In the genomic region with DNA sequence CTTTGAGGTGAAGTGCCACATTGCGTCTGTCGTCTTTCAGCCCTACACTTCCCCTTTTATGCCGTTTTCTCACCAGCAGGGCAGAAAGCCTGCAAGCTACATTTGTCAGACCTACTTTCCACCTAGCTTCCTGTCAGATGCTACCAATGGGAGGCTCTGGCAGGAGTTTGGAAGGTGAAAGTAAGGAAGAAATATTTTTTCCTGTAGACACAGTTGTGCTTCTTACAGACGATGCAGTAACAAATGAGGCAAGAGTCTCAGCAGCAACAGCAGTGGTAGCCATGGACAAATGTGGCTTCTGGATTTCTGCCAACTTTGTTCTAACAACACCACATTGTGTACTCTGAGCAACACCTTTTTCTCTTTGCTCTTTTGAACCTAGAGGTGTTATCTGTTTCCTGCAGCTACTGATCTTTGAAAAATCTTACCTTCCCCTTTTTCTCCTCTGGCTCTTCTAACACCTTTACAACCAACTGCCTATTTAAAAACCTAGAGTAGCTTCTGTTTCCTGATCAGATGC, we compare ENCODE assay signal across 8 cellular contexts.
DNase-seq lines count a peak whose midpoint lies in the region; ATAC-seq and TF ChIP-seq lines count a peak whose summit lies in the region.

No MANE protein-coding gene starts in this region.

- no peaks in the 10 kb centered on the region for H3K79me2 ChIP-seq in Karpas-422 (ENCODE audit: low read length)

- H3K27me3 Mint-ChIP-seq in naive B cell, result no peaks in the 10 kb centered on the region

- peak; percentile 84 for DNase-seq in Karpas-422
- DNase-seq in activated T-cell treated with anti-CD3 and anti-CD28 coated beads for 24 hours (ENCODE audit: low read depth), result peak; percentile 7
- DNase-seq in naive B cell, result peak; percentile 59
- DNase-seq in MG63, result no peak
- no peak for DNase-seq in Ammon's horn (ENCODE audit: low spot score)
- no peak for DNase-seq in NCI-H226

- no peaks in the 10 kb centered on the region for H3K27me3 ChIP-seq in Karpas-422 (ENCODE audit: low read length)
- H3K27me3 ChIP-seq in MG63, result no peaks in the 10 kb centered on the region

- peak overlapping the region; percentile 66 for H2AFZ ChIP-seq in Karpas-422 (ENCODE audit: low read length)

- H4K20me1 ChIP-seq in Karpas-422 (ENCODE audit: insufficient read depth, low read depth, low read length), result no peaks in the 10 kb centered on the region

- H3K4me2 ChIP-seq in Karpas-422 (ENCODE audit: low read depth, low read length, poor library complexity, severe bottlenecking), result peak overlapping the region; percentile 25

- peak overlapping the region; percentile 22 to 96 (median 87) for H3K27ac Mint-ChIP-seq in naive B cell

- H3K36me3 ChIP-seq in Karpas-422 (ENCODE audit: insufficient read depth, low read length) (no peaks in the 10 kb centered on the region), MG63 (no peaks in the 10 kb centered on the region)

- H3K9me3 Mint-ChIP-seq in naive B cell, result peaks cover 0 to 4% (median 0%) of the 10 kb centered on the region in 7 donors

- H3K4me1 Mint-ChIP-seq in naive B cell, result peaks cover 15 to 24% (median 18%) of the 10 kb centered on the region in 3 donors

- ATAC-seq in GM21576 (IDR thresholded peaks at IDR 0.05; ENCODE audit: unreplicated experiment) (peak; percentile 88), naive B cell (ENCODE audit: low read depth in 2 of 2) (peak; percentile 88 to 90)

- H3K4me1 ChIP-seq in Karpas-422 (ENCODE audit: low read length), result peaks cover 18% of the 10 kb centered on the region

- H3K9me2 ChIP-seq in Karpas-422 (replicated peaks; ENCODE audit: insufficient read depth, low read length), result no peaks in the 10 kb centered on the region

- TF ChIP-seq CTCF in GM12875 (IDR thresholded peaks at IDR 0.05; ENCODE audit: borderline replicate concordance, insufficient read depth, low read depth, low read length), result peak; percentile 57; the same call in 1 of the 2 replicates

- H3K4me3 ChIP-seq in GM12875 (ENCODE audit: low read depth, low read length), result no peak overlapping the region
- H3K4me3 ChIP-seq in Karpas-422 (ENCODE audit: low read length), result no peak overlapping the region
- no peak overlapping the region for H3K4me3 ChIP-seq in MG63

- H3K9me3 ChIP-seq in Karpas-422 (ENCODE audit: low read length) (no peaks in the 10 kb centered on the region), MG63 (no peaks in the 10 kb centered on the region)

- H3K9ac ChIP-seq in Karpas-422 (ENCODE audit: low read length), result 0 out of 2 replicates have a peak overlapping the region, but pooled peaks have one; percentile 4

- H3K4me3 Mint-ChIP-seq in naive B cell, result peak overlapping the region in 7 of 8 donors; percentile 30 to 83 (median 65)

- H3K27ac ChIP-seq in Karpas-422 (ENCODE audit: low read length), result no peak overlapping the region

- no peaks in the 10 kb centered on the region for H3K36me3 Mint-ChIP-seq in naive B cell

Comparison
In these comparisons a context has a peak if more than half of its experiments do, and no peak if none do; other contexts are left out.
1. DNase-seq: peak in Karpas-422 (single experiment), activated T-cell treated with anti-CD3 and anti-CD28 coated beads for 24 hours (single experiment) and naive B cell (single experiment); none in MG63 (single experiment), Ammon's horn (single experiment) and NCI-H226 (single experiment).